ENCODE assay signal across 11 cellular contexts in the genomic region with DNA sequence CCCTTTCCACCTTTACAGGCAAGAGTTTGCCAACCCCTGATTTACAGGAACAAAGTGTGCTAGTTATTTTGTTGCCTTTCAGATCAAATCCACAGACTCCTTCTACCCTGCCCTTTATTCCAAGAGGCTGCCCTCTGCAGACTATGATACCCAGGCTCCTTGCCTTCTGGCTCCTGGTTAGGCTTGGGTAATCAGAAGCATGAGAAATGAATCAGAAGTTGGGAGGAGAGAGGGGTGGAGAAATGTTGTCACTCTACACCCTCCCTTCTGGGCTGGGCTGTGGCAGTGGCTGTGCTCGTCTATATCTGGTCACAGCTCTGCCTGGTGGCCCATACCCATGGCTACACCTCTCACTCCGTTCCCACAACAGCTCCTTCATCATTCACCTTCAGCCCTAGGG.
DNase-seq lines count a peak whose midpoint lies in the region; ATAC-seq and TF ChIP-seq lines count a peak whose summit lies in the region.
"Had no signal": no experiment of that assay in that cellular context is flagged by ENCODE, and none has a peak within 500 bp of the region (broad histone marks: within the 10 kb centered on the region; RNA-seq: fewer than 3 reads in every experiment).

No MANE protein-coding gene starts in this region.

- no peaks in the 10 kb centered on the region for H3K36me3 ChIP-seq in IMR-90 (ENCODE audit: control insufficient read depth, insufficient read depth, low read length)
- H3K36me3 ChIP-seq: colonic mucosa had no signal

- no peak for TF ChIP-seq RAD21 in IMR-90 (IDR thresholded peaks at IDR 0.05; ENCODE audit: low read length)

- H3K9me3 ChIP-seq in IMR-90 (ENCODE audit: control insufficient read depth, insufficient read depth, low read length): no peaks in the 10 kb centered on the region
- H3K9me3 ChIP-seq: colonic mucosa had no signal

- H2BK20ac ChIP-seq in IMR-90 (ENCODE audit: low read depth, low read length): peak overlapping the region; percentile 66; the same call in 1 of the 2 replicates

- H3K79me1 ChIP-seq in IMR-90 (ENCODE audit: low read depth in 1 of 2, low read length in 2 of 2): no peaks in the 10 kb centered on the region

- H3K56ac ChIP-seq in IMR-90 (ENCODE audit: extremely low read depth, insufficient read depth, low read length): no peak overlapping the region

- H3K27ac ChIP-seq in IMR-90 (ENCODE audit: insufficient read depth, low read length): no peak overlapping the region
- H3K27ac ChIP-seq: colonic mucosa had no signal

- no TSS peak for BruUV-seq in IMR-90 (replicated peaks; lab: Mats Ljungman, UMichigan)

- peak overlapping the region; percentile 15; the same call in 1 of the 3 replicates for H2BK15ac ChIP-seq in IMR-90 (ENCODE audit: low read depth, low read length)

- H3K4me1 ChIP-seq in IMR-90 (ENCODE audit: control insufficient read depth, insufficient read depth, low read length): peaks cover 7% of the 10 kb centered on the region
- H3K4me1 ChIP-seq: colonic mucosa had no signal

- no peaks in the 10 kb centered on the region for H3K27me3 ChIP-seq in IMR-90 (ENCODE audit: control insufficient read depth, insufficient read depth, low read length)
- H3K27me3 ChIP-seq: colonic mucosa had no signal

- H2BK5ac ChIP-seq in IMR-90 (ENCODE audit: low read depth, low read length, poor library complexity, severe bottlenecking): peak overlapping the region; percentile 52

- peak overlapping the region; percentile 64 for H2AFZ ChIP-seq in IMR-90 (replicated peaks; ENCODE audit: low read length, poor library complexity)

- WGBS in IMR-90 (ENCODE audit: extremely low coverage in 2 of 2, insufficient read length in 1 of 2), 2 experiments: 80% methylated on average over 1 of the region's 2 CpGs; no CpG with 5 or more reads in 1 of the 2 experiments
- 40 to 46% methylated on average over 2 of the region's 2 CpGs for WGBS in lower leg skin, 2 donors

- no peak overlapping the region for H4K91ac ChIP-seq in IMR-90 (ENCODE audit: insufficient read depth, low read depth, low read length)

- peak; percentile 35 for DNase-seq in ACHN
- DNase-seq in IMR-90: peak; percentile 37
- peak; percentile 72 for DNase-seq in epithelial cell of esophagus (ENCODE audit: low read depth)
- peak; percentile 51 to 87 for DNase-seq in lower leg skin (ENCODE audit: low spot score in 2 of 2)
- DNase-seq in NCI-H2227 (lab: John Stamatoyannopoulos, UW; ENCODE audit: unreplicated experiment): no peak
- no peak for DNase-seq in SW 1271 (lab: John Stamatoyannopoulos, UW)
- DNase-seq in GM13976 (ENCODE audit: low spot score): no peak
- no peak for DNase-seq in NCI-H128 (lab: John Stamatoyannopoulos, UW; ENCODE audit: unreplicated experiment)
- DNase-seq: colonic mucosa; NCI-H2081; stimulated activated CD4-positive, alpha-beta T cell treated with anti-CD3 and anti-CD28 coated beads, Interleukin-2, amount 100 ng/mL, for 48 hours had no signal

- TF ChIP-seq CTCF in IMR-90 (conservative IDR thresholded peaks at IDR 0.05; ENCODE audit: low read depth, low read length) (no peak), epithelial cell of esophagus (IDR thresholded peaks at IDR 0.05; ENCODE audit: insufficient read depth, low read depth, low read length, missing control alignments) (no peak), lower leg skin (IDR thresholded peaks at IDR 0.05) (no peak), GM13976 (IDR thresholded peaks at IDR 0.05; ENCODE audit: borderline replicate concordance, control extremely low read depth, extremely low read depth, insufficient read depth, missing control alignments) (no peak)

- no peak overlapping the region for H3K23ac ChIP-seq in IMR-90 (ENCODE audit: low read depth, low read length)

- POLR2A ChIA-PET in IMR-90 (lab: Charles Lee; ENCODE audit: unreplicated experiment): no interaction called here

- no peak for TF ChIP-seq POLR2A in IMR-90 (IDR thresholded peaks at IDR 0.05; ENCODE audit: low read depth, low read length)
- TF ChIP-seq POLR2A in lower leg skin (IDR thresholded peaks at IDR 0.05): no peak

- 0 out of 2 replicates have a peak, but pooled peaks cover 6% of the 10 kb centered on the region for H3K9me1 ChIP-seq in IMR-90 (ENCODE audit: insufficient read depth, low read length)

- peak overlapping the region; percentile 82; the same call in 1 of the 2 replicates for H3K14ac ChIP-seq in IMR-90 (replicated peaks; ENCODE audit: low read depth, low read length)

- peak overlapping the region in 1 of 2 experiments; percentile 53; a peak in 2 of 4 replicates for H4K8ac ChIP-seq in IMR-90 (ENCODE audit: low read depth in 2 of 2, low read length in 2 of 2)

- peak; percentile 91 for ATAC-seq in IMR-90 (ENCODE audit: low read depth)

- H3K18ac ChIP-seq in IMR-90 (ENCODE audit: low read depth, low read length): peak overlapping the region; percentile 48; the same call in 1 of the 2 replicates

- no peak overlapping the region for H3K9ac ChIP-seq in IMR-90 (ENCODE audit: low read depth, low read length)

- peak overlapping the region; percentile 93; the same call in 1 of the 2 replicates for H4K5ac ChIP-seq in IMR-90 (ENCODE audit: low read depth, low read length)

- no peak overlapping the region for H3K4me3 ChIP-seq in IMR-90 (ENCODE audit: insufficient read depth, low read depth, low read length)
- H3K4me3 ChIP-seq in epithelial cell of esophagus (ENCODE audit: low read length): no peak overlapping the region
- no peak overlapping the region for H3K4me3 ChIP-seq in lower leg skin (ENCODE audit: low read depth, poor library complexity, severe bottlenecking)
- H3K4me3 ChIP-seq: colonic mucosa had no signal

- CTCF ChIA-PET in IMR-90 (lab: Yijun Ruan, JAX): no interaction called here

- in situ Hi-C loops in ACHN (cut with HindIII; ENCODE audit: low pct_ligation_motif_present, low pct_unique_long_range_greater_than_20kb, low sequenced_read_pairs): no loop called here
- in situ Hi-C loops in IMR-90 (cut with MboI; ENCODE audit: low sequenced_read_pairs): no loop called here
- in situ Hi-C loops in GM13976 (cut with MboI; ENCODE audit: low sequenced_read_pairs, unreplicated experiment): no loop called here

- H3K4me2 ChIP-seq in IMR-90 (ENCODE audit: low read depth, low read length): no peak overlapping the region

- dilution Hi-C loops in IMR-90 (cut with HindIII; ENCODE audit: low sequenced_read_pairs, unreplicated experiment): no loop called here

- peak overlapping the region; percentile 48 for H2AK9ac ChIP-seq in IMR-90 (replicated peaks; ENCODE audit: low read depth, low read length, poor library complexity)

- intact Hi-C loops in IMR-90 (cut with micrococcal nuclease): no loop called here
- intact Hi-C loops in lower leg skin (cut with DNase I; ENCODE audit: low total_unique reads): no loop called here

- no peaks in the 10 kb centered on the region for H4K20me1 ChIP-seq in IMR-90 (ENCODE audit: insufficient read depth, low read length)

- peak overlapping the region; percentile 65; the same call in 1 of the 2 replicates for H2BK120ac ChIP-seq in IMR-90 (ENCODE audit: low read depth, low read length)

- peak overlapping the region; percentile 33; the same call in 1 of the 2 replicates for H3K4ac ChIP-seq in IMR-90 (ENCODE audit: low read depth, low read length)

- peak overlapping the region; percentile 51; the same call in 1 of the 2 replicates for H2AK5ac ChIP-seq in IMR-90 (ENCODE audit: low read depth, low read length)

TF ChIP-seq in IMR-90, 13 proteins besides CTCF, POLR2A, EP300 and RAD21:
- TF ChIP-seq NFE2L2 (IDR thresholded peaks at IDR 0.05; ENCODE audit: low read depth, low read length): no peak
- no peak for TF ChIP-seq MAZ (IDR thresholded peaks at IDR 0.05; ENCODE audit: borderline replicate concordance, low read depth, low read length)
- no peak for TF ChIP-seq MXI1 (IDR thresholded peaks at IDR 0.05; ENCODE audit: borderline replicate concordance, low read depth, low read length)
- TF ChIP-seq, protein P1, sequence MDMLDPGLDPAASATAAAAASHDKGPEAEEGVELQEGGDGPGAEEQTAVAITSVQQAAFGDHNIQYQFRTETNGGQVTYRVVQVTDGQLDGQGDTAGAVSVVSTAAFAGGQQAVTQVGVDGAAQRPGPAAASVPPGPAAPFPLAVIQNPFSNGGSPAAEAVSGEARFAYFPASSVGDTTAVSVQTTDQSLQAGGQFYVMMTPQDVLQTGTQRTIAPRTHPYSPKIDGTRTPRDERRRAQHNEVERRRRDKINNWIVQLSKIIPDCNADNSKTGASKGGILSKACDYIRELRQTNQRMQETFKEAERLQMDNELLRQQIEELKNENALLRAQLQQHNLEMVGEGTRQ (IDR thresholded peaks at IDR 0.05; ENCODE audit: low read depth, low read length): no peak
- TF ChIP-seq RFX5 (IDR thresholded peaks at IDR 0.05; ENCODE audit: low read depth, low read length): no peak
- no peak for TF ChIP-seq RCOR1 (IDR thresholded peaks at IDR 0.05; ENCODE audit: insufficient replicate concordance, low read length)
- no peak for TF ChIP-seq FOS (IDR thresholded peaks at IDR 0.05; ENCODE audit: low read depth, low read length)
- TF ChIP-seq SMC3 (IDR thresholded peaks at IDR 0.05; ENCODE audit: low read depth, low read length): no peak
- TF ChIP-seq BHLHE40 (IDR thresholded peaks at IDR 0.05; ENCODE audit: low read depth, low read length): no peak
- no peak for TF ChIP-seq CHD1 (IDR thresholded peaks at IDR 0.05; ENCODE audit: low read depth, low read length)
- TF ChIP-seq, protein P2, sequence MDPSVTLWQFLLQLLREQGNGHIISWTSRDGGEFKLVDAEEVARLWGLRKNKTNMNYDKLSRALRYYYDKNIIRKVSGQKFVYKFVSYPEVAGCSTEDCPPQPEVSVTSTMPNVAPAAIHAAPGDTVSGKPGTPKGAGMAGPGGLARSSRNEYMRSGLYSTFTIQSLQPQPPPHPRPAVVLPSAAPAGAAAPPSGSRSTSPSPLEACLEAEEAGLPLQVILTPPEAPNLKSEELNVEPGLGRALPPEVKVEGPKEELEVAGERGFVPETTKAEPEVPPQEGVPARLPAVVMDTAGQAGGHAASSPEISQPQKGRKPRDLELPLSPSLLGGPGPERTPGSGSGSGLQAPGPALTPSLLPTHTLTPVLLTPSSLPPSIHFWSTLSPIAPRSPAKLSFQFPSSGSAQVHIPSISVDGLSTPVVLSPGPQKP (IDR thresholded peaks at IDR 0.05; ENCODE audit: borderline replicate concordance, low read depth, low read length): no peak
- TF ChIP-seq MAFK (IDR thresholded peaks at IDR 0.05; ENCODE audit: low read depth, low read length): no peak
- no peak for TF ChIP-seq CEBPB (IDR thresholded peaks at IDR 0.05; ENCODE audit: low read depth, low read length)

Comparison
In these comparisons a context has a peak if more than half of its experiments do, and no peak if none do; other contexts are left out.
1. DNase-seq: peak in ACHN (single experiment), IMR-90 (single experiment), epithelial cell of esophagus (single experiment) and lower leg skin (2 of 2); none in NCI-H2227 (single experiment), SW 1271 (0 of 2), GM13976 (single experiment) and NCI-H128 (single experiment).